In the genomic region with DNA sequence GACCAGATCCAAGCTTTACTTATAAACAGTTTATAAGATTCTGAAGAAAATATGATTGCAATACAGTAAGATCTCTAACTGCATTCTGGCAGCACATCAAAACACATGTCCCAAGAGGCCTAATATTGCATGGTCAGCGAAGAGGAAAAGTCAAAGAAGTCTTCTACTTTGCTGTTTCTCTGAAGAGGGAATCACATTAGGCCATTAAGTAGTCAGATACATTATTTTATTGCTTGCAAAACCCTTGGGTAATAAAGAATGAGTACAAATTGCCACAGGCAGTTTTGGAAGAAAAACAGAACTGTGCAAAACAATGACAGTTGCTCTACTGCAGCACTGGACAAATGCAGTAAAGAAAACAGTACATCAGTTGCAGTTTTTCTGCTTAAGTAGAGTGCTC, we compare ENCODE assay signal across 22 cellular contexts.
DNase-seq lines count a peak whose midpoint lies in the region; ATAC-seq and TF ChIP-seq lines count a peak whose summit lies in the region.
"Had no signal": no experiment of that assay in that cellular context is flagged by ENCODE, and none has a peak within 500 bp of the region (broad histone marks: within the 10 kb centered on the region; RNA-seq: fewer than 3 reads in every experiment).

No MANE protein-coding gene starts in this region.

- CTCF ChIA-PET in SK-N-SH (lab: Yijun Ruan, JAX) = interaction anchor here (0.8 to 1.0 kb wide), 4 partner anchors 9 to 625 kb away, joined by 3 read pairs; no protein-coding TSS in a partner anchor
- CTCF ChIA-PET in PC-3 (lab: Charles Lee) = interaction anchor here (0.7 kb wide), 2 partner anchors 22 to 30 kb away, joined by 3 to 6 read pairs; no protein-coding TSS in a partner anchor

- DNase-seq in SK-N-SH (no peak), PC-3 (no peak), fibroblast of pulmonary artery (ENCODE audit: low read depth) (peak; percentile 47), retina (peak; percentile 34), middle frontal gyrus (ENCODE audit: extremely low spot score, low spot score) (no peak)
- DNase-seq: activated CD4-positive, CD25-positive, alpha-beta regulatory T cell; activated CD8-positive, alpha-beta T cell treated with anti-CD3 and anti-CD28 coated beads, Interleukin-2, amount 10 ng/mL, durations not matched to agents 7 days and 5 days; activated T-cell treated with anti-CD3 and anti-CD28 coated beads, Interleukin-2, amount 50 U/mL, for 48 hours; CD4-positive, alpha-beta memory T cell; heart right ventricle; NCI-H2029 treated with DMSO at 0.1 percent for 48 hours; NCI-H510A; stimulated activated naive CD4-positive, alpha-beta T cell treated with Interleukin-2 at 50 U/mL for 16 hours; T-helper 2 cell had no signal

- H3K79me2 ChIP-seq in SK-N-SH (ENCODE audit: insufficient read depth) (peaks cover 97% of the 10 kb centered on the region), PC-3 (ENCODE audit: low read length) (peaks cover 76% of the 10 kb centered on the region)

- H3F3A ChIP-seq in SK-N-SH (replicated peaks; ENCODE audit: insufficient read depth) = peaks cover 22% of the 10 kb centered on the region
- no peaks in the 10 kb centered on the region for H3F3A ChIP-seq in PC-3 (ENCODE audit: low read length, unreplicated experiment)

- TF ChIP-seq RAD21 in SK-N-SH (IDR thresholded peaks at IDR 0.05; ENCODE audit: low read length) = no peak

- BruUV-seq in PC-3 (replicated peaks; lab: Mats Ljungman, UMichigan) = no TSS peak

- H3K4me1 ChIP-seq in SK-N-SH (ENCODE audit: control insufficient read depth in 1 of 2, insufficient read depth in 2 of 2, low read depth in 1 of 2, low read length in 1 of 2) (peaks cover 3 to 22% of the 10 kb centered on the region in 2 experiments; a peak in 3 of 4 replicates), PC-3 (ENCODE audit: insufficient read depth, low read length) (peaks cover 6% of the 10 kb centered on the region)
- H3K4me1 ChIP-seq: breast epithelium had no signal

- H3K4me3 ChIP-seq in SK-N-SH (ENCODE audit: low read depth in 2 of 2, low read length in 1 of 2) (no peak overlapping the region), PC-3 (ENCODE audit: low read length) (no peak overlapping the region), fibroblast of pulmonary artery (replicated peaks; ENCODE audit: low read depth, low read length) (no peak overlapping the region)
- H3K4me3 ChIP-seq: breast epithelium, HAP-1, heart right ventricle, neural progenitor cell, tibial nerve had no signal

- H3K9me3 ChIP-seq in SK-N-SH (no peaks in the 10 kb centered on the region), PC-3 (ENCODE audit: low read length) (no peaks in the 10 kb centered on the region)
- H3K9me3 ChIP-seq: breast epithelium, HAP-1, heart right ventricle, tibial nerve had no signal

- POLR2A ChIA-PET in SK-N-SH (lab: Yijun Ruan, JAX) = no interaction called here
- POLR2A ChIA-PET in PC-3 (lab: Charles Lee; ENCODE audit: unreplicated experiment) = no interaction called here

- TF ChIP-seq CTCF in SK-N-SH (IDR thresholded peaks at IDR 0.05) (no peak), PC-3 (conservative IDR thresholded peaks at IDR 0.05; ENCODE audit: low read depth, low read length) (no peak), fibroblast of pulmonary artery (IDR thresholded peaks at IDR 0.05; ENCODE audit: low read length, missing control alignments) (no peak)

- no peaks in the 10 kb centered on the region for H3K27me3 ChIP-seq in SK-N-SH (ENCODE audit: insufficient read depth)
- no peaks in the 10 kb centered on the region for H3K27me3 ChIP-seq in PC-3 (ENCODE audit: low read length)
- H3K27me3 ChIP-seq: breast epithelium, heart right ventricle, neural progenitor cell, tibial nerve had no signal

- no peak overlapping the region for H3K4me2 ChIP-seq in SK-N-SH
- no peak overlapping the region for H3K4me2 ChIP-seq in PC-3 (ENCODE audit: low read length)
- H3K4me2 ChIP-seq: neural progenitor cell had no signal

- H3K9me2 ChIP-seq in SK-N-SH (no peaks in the 10 kb centered on the region), PC-3 (replicated peaks; ENCODE audit: low read length) (no peaks in the 10 kb centered on the region)

- intact Hi-C loops in PC-3 (cut with micrococcal nuclease) = loop anchor here (5.0 kb wide), 3 partner anchors 33 to 172 kb away; no protein-coding TSS in a partner anchor

- H3K27ac ChIP-seq in SK-N-SH (ENCODE audit: low read depth in 2 of 2, low read length in 1 of 2) (no peak overlapping the region), PC-3 (ENCODE audit: low read length) (no peak overlapping the region)
- H3K27ac ChIP-seq: breast epithelium, heart right ventricle, neural progenitor cell had no signal

- TF ChIP-seq EP300 in SK-N-SH (IDR thresholded peaks at IDR 0.05; ENCODE audit: borderline replicate concordance in 1 of 2, low read depth in 1 of 2, low read length in 1 of 2) = no peak

- no peak for ATAC-seq in SK-N-SH treated with all-trans-retinoic acid at 6 μM for 48 hours
- peak; percentile 18; the same call in 1 of the 2 replicates for ATAC-seq in PC-3
- no peak for ATAC-seq in GM19023 (IDR thresholded peaks at IDR 0.05; ENCODE audit: unreplicated experiment)
- no peak for ATAC-seq in HG03135 (IDR thresholded peaks at IDR 0.05; ENCODE audit: unreplicated experiment)
- ATAC-seq: activated CD8-positive, alpha-beta T cell treated with anti-CD3 and anti-CD28 coated beads, Interleukin-2, amount 10 ng/mL, durations not matched to agents 7 days and 5 days; activated naive CD4-positive, alpha-beta T cell treated with anti-CD3 and anti-CD28 coated beads, Interleukin-2, amount 50 U/mL, for 72 hours had no signal

- H4K20me1 ChIP-seq in SK-N-SH (ENCODE audit: insufficient read depth) = peaks cover 96% of the 10 kb centered on the region
- H4K20me1 ChIP-seq in PC-3 (ENCODE audit: low read length) = peaks cover 4% of the 10 kb centered on the region; the same call in 1 of the 2 replicates

- H2AFZ ChIP-seq in SK-N-SH (ENCODE audit: low read depth) = no peak overlapping the region
- no peak overlapping the region for H2AFZ ChIP-seq in PC-3 (ENCODE audit: low read length)
- H2AFZ ChIP-seq: neural progenitor cell had no signal

- peaks cover 0 to 3% of the 10 kb centered on the region in 2 experiments for H3K36me3 ChIP-seq in SK-N-SH (replicated peaks in 1 of 2; ENCODE audit: control insufficient read depth in 1 of 2, insufficient read depth in 2 of 2, low read length in 1 of 2)
- no peaks in the 10 kb centered on the region for H3K36me3 ChIP-seq in PC-3 (ENCODE audit: low read depth, low read length)
- H3K36me3 ChIP-seq: breast epithelium, HAP-1, heart right ventricle, neural progenitor cell, tibial nerve had no signal

- 100% methylated on average over 1 of the region's 1 CpG for WGBS in SK-N-SH (ENCODE audit: low lambda C conversion rate)

- no peak overlapping the region for H3K9ac ChIP-seq in SK-N-SH
- H3K9ac ChIP-seq in PC-3 (ENCODE audit: low read length) = no peak overlapping the region
- H3K9ac ChIP-seq: neural progenitor cell had no signal

TF ChIP-seq in SK-N-SH treated with all-trans-retinoic acid at 6 μM for 48 hours, 23 proteins besides CTCF, POLR2A, EP300 and RAD21:
- TF ChIP-seq ISL1 (CRISPR knock-in tag; IDR thresholded peaks at IDR 0.05) (0 out of 2 replicates have a peak, but pooled peaks have one; percentile 27), ZNF8 (CRISPR knock-in tag; IDR thresholded peaks at IDR 0.05) (no peak)

TF ChIP-seq in SK-N-SH, 30 proteins besides CTCF, POLR2A, EP300 and RAD21:
- TF ChIP-seq, protein P1, sequence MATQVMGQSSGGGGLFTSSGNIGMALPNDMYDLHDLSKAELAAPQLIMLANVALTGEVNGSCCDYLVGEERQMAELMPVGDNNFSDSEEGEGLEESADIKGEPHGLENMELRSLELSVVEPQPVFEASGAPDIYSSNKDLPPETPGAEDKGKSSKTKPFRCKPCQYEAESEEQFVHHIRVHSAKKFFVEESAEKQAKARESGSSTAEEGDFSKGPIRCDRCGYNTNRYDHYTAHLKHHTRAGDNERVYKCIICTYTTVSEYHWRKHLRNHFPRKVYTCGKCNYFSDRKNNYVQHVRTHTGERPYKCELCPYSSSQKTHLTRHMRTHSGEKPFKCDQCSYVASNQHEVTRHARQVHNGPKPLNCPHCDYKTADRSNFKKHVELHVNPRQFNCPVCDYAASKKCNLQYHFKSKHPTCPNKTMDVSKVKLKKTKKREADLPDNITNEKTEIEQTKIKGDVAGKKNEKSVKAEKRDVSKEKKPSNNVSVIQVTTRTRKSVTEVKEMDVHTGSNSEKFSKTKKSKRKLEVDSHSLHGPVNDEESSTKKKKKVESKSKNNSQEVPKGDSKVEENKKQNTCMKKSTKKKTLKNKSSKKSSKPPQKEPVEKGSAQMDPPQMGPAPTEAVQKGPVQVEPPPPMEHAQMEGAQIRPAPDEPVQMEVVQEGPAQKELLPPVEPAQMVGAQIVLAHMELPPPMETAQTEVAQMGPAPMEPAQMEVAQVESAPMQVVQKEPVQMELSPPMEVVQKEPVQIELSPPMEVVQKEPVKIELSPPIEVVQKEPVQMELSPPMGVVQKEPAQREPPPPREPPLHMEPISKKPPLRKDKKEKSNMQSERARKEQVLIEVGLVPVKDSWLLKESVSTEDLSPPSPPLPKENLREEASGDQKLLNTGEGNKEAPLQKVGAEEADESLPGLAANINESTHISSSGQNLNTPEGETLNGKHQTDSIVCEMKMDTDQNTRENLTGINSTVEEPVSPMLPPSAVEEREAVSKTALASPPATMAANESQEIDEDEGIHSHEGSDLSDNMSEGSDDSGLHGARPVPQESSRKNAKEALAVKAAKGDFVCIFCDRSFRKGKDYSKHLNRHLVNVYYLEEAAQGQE (IDR thresholded peaks at IDR 0.05; ENCODE audit: low read depth, low read length) = no peak
- TF ChIP-seq JUND (IDR thresholded peaks at IDR 0.05) (no peak), MEF2A (IDR thresholded peaks at IDR 0.05; ENCODE audit: borderline replicate concordance, low read depth) (no peak), TEAD4 (IDR thresholded peaks at IDR 0.05; ENCODE audit: borderline replicate concordance, insufficient read depth) (no peak)
- TF ChIP-seq, protein P2, sequence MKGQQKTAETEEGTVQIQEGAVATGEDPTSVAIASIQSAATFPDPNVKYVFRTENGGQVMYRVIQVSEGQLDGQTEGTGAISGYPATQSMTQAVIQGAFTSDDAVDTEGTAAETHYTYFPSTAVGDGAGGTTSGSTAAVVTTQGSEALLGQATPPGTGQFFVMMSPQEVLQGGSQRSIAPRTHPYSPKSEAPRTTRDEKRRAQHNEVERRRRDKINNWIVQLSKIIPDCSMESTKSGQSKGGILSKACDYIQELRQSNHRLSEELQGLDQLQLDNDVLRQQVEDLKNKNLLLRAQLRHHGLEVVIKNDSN (IDR thresholded peaks at IDR 0.05; ENCODE audit: borderline replicate concordance, low read depth) = no peak

Comparison
In these comparisons a context has a peak if more than half of its experiments do, and no peak if none do; other contexts are left out.
1. DNase-seq: peak in fibroblast of pulmonary artery (single experiment) and retina (single experiment); none in SK-N-SH (single experiment), PC-3 (single experiment) and middle frontal gyrus (single experiment).